In the genomic region with DNA sequence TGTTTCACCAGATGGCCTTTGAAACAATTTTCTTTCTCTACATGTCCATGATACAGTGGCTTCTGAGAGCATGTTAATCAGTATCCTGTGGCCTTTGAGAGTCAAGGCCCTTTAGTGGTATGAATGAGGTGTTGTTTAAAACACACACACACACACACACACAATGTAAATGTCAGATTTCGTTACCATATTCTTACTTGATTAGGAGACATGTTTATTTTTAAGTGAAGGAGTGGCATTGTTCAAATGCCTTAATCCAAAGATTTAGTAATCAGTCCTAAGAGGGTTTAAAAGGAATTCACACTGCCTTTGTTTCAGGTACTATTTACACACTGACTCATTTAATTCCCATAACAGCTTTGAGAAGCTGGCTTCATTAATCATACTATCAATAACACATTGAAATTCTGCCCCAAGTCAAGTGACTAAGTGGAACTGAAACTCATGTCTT, we compare ENCODE assay signal across 1 cellular context.
TF ChIP-seq lines count a peak whose summit lies in the region.

No MANE protein-coding gene starts in this region.

TF ChIP-seq in HepG2, 621 proteins besides CTCF, POLR2A, EP300 and RAD21 (continued from another document and continues in another):
- TF ChIP-seq MLXIP (CRISPR knock-in tag; IDR thresholded peaks at IDR 0.05; ENCODE audit: borderline replicate concordance) (no peak), SSRP1 (CRISPR knock-in tag; IDR thresholded peaks at IDR 0.05) (no peak), POLR2G (IDR thresholded peaks at IDR 0.05; ENCODE audit: low read depth, low read length) (no peak), ASH2L (IDR thresholded peaks at IDR 0.05; ENCODE audit: insufficient read length, low read depth, low read length) (peak; percentile 9), HOXA3 (CRISPR knock-in tag; IDR thresholded peaks at IDR 0.05) (no peak), ZNF326 (CRISPR knock-in tag; IDR thresholded peaks at IDR 0.05; ENCODE audit: borderline replicate concordance) (no peak), GATA4 (IDR thresholded peaks at IDR 0.05; ENCODE audit: borderline replicate concordance, low read depth) (no peak), GPN1 (CRISPR knock-in tag; IDR thresholded peaks at IDR 0.05; ENCODE audit: borderline replicate concordance) (no peak), ZNF670 (CRISPR knock-in tag; IDR thresholded peaks at IDR 0.05; ENCODE audit: borderline replicate concordance) (no peak), TEAD3 (CRISPR knock-in tag; optimal IDR thresholded peaks at IDR 0.05; ENCODE audit: borderline replicate concordance) (peak; percentile 40), ZNF569 (CRISPR knock-in tag; IDR thresholded peaks at IDR 0.05; ENCODE audit: borderline replicate concordance) (no peak), RFXAP (CRISPR knock-in tag; IDR thresholded peaks at IDR 0.05; ENCODE audit: borderline replicate concordance) (no peak), ZNF124 (CRISPR knock-in tag; IDR thresholded peaks at IDR 0.05) (no peak), ZNF496 (CRISPR knock-in tag; IDR thresholded peaks at IDR 0.05; ENCODE audit: insufficient replicate concordance) (no peak), FUBP1 (CRISPR knock-in tag; IDR thresholded peaks at IDR 0.05; ENCODE audit: borderline replicate concordance) (no peak), CBX1 (IDR thresholded peaks at IDR 0.05; ENCODE audit: low read depth) (no peak), MEF2D (CRISPR knock-in tag; IDR thresholded peaks at IDR 0.05) (no peak), SALL1 (CRISPR knock-in tag; IDR thresholded peaks at IDR 0.05) (peak; percentile 48; the same call in 1 of the 2 replicates), ZNF841 (CRISPR knock-in tag; IDR thresholded peaks at IDR 0.05; ENCODE audit: borderline replicate concordance) (no peak), ZNF292 (CRISPR knock-in tag; IDR thresholded peaks at IDR 0.05; ENCODE audit: borderline replicate concordance, low read depth) (0 out of 2 replicates have a peak, but pooled peaks have one; percentile 35), ZNF782 (CRISPR knock-in tag; IDR thresholded peaks at IDR 0.05; ENCODE audit: borderline replicate concordance) (no peak), IKZF4 (CRISPR knock-in tag; IDR thresholded peaks at IDR 0.05; ENCODE audit: borderline replicate concordance, low read depth, not compliant biosample characterization) (no peak), E2F2 (CRISPR knock-in tag; IDR thresholded peaks at IDR 0.05; ENCODE audit: borderline replicate concordance) (no peak), ZNF770 (CRISPR knock-in tag; IDR thresholded peaks at IDR 0.05) (no peak), HDAC6 (IDR thresholded peaks at IDR 0.05; ENCODE audit: low read depth, low read length) (no peak), ZNF17 (CRISPR knock-in tag; IDR thresholded peaks at IDR 0.05) (no peak), ZNF234 (CRISPR knock-in tag; conservative IDR thresholded peaks at IDR 0.05) (no peak), ZNF230 (CRISPR knock-in tag; IDR thresholded peaks at IDR 0.05) (no peak), ZNF33B (CRISPR knock-in tag; IDR thresholded peaks at IDR 0.05) (no peak), ZNF180 (CRISPR knock-in tag; IDR thresholded peaks at IDR 0.05; ENCODE audit: borderline replicate concordance, low read depth) (no peak), MYC (CRISPR knock-in tag; IDR thresholded peaks at IDR 0.05; ENCODE audit: borderline replicate concordance) (no peak), ZNF879 (CRISPR knock-in tag; IDR thresholded peaks at IDR 0.05) (no peak), REXO4 (CRISPR knock-in tag; IDR thresholded peaks at IDR 0.05; ENCODE audit: borderline replicate concordance) (no peak), NFYC (CRISPR knock-in tag; IDR thresholded peaks at IDR 0.05) (no peak), ZNF317 (CRISPR knock-in tag; IDR thresholded peaks at IDR 0.05) (0 out of 2 replicates have a peak, but pooled peaks have one; percentile 42), HNF1B (CRISPR knock-in tag; IDR thresholded peaks at IDR 0.05) (0 out of 2 replicates have a peak, but pooled peaks have one; percentile 42), AGO1 (IDR thresholded peaks at IDR 0.05; ENCODE audit: low read depth, low read length, poor library complexity, severe bottlenecking) (no peak), MBD4 (IDR thresholded peaks at IDR 0.05; ENCODE audit: borderline replicate concordance, low read length) (no peak), HIVEP1 (CRISPR knock-in tag; IDR thresholded peaks at IDR 0.05) (no peak), LRRFIP1 (CRISPR knock-in tag; conservative IDR thresholded peaks at IDR 0.05) (no peak), ZKSCAN1 (IDR thresholded peaks at IDR 0.05; ENCODE audit: low read length) (no peak), ZBTB3 (CRISPR knock-in tag; IDR thresholded peaks at IDR 0.05; ENCODE audit: borderline replicate concordance, low read depth) (no peak), PHF21A (CRISPR knock-in tag; IDR thresholded peaks at IDR 0.05) (no peak)
- TF ChIP-seq, protein P1, sequence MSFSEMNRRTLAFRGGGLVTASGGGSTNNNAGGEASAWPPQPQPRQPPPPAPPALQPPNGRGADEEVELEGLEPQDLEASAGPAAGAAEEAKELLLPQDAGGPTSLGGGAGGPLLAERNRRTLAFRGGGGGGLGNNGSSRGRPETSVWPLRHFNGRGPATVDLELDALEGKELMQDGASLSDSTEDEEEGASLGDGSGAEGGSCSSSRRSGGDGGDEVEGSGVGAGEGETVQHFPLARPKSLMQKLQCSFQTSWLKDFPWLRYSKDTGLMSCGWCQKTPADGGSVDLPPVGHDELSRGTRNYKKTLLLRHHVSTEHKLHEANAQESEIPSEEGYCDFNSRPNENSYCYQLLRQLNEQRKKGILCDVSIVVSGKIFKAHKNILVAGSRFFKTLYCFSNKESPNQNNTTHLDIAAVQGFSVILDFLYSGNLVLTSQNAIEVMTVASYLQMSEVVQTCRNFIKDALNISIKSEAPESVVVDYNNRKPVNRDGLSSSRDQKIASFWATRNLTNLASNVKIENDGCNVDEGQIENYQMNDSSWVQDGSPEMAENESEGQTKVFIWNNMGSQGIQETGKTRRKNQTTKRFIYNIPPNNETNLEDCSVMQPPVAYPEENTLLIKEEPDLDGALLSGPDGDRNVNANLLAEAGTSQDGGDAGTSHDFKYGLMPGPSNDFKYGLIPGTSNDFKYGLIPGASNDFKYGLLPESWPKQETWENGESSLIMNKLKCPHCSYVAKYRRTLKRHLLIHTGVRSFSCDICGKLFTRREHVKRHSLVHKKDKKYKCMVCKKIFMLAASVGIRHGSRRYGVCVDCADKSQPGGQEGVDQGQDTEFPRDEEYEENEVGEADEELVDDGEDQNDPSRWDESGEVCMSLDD (CRISPR knock-in tag; IDR thresholded peaks at IDR 0.05; ENCODE audit: borderline replicate concordance) = no peak; the same call in 1 of the 2 replicates
- TF ChIP-seq, protein P2, sequence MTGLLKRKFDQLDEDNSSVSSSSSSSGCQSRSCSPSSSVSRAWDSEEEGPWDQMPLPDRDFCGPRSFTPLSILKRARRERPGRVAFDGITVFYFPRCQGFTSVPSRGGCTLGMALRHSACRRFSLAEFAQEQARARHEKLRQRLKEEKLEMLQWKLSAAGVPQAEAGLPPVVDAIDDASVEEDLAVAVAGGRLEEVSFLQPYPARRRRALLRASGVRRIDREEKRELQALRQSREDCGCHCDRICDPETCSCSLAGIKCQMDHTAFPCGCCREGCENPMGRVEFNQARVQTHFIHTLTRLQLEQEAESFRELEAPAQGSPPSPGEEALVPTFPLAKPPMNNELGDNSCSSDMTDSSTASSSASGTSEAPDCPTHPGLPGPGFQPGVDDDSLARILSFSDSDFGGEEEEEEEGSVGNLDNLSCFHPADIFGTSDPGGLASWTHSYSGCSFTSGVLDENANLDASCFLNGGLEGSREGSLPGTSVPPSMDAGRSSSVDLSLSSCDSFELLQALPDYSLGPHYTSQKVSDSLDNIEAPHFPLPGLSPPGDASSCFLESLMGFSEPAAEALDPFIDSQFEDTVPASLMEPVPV (CRISPR knock-in tag; IDR thresholded peaks at IDR 0.05) = no peak
